ENCODE assay signal across 25 cellular contexts in genomic region chr12:38883629-38884134, GRCh38.
"Had no signal": no experiment of that assay in that cellular context is flagged by ENCODE, and none has a peak within 500 bp of the region (broad histone marks: within the 10 kb centered on the region; RNA-seq: fewer than 3 reads in every experiment).

No MANE protein-coding gene starts in this region.

- H3K27me3 ChIP-seq: ascending aorta, body of pancreas, MG63, Peyer's patch had no signal

- H3K27ac Mint-ChIP-seq: activated B cell treated with CpG ODN at 0.5 μM for 24 hours; activated CD4-positive, alpha-beta T cell treated with anti-CD3 and anti-CD28 coated beads, Interleukin-2, amount 10 ng/mL, durations not matched to agents 24 days and 14 days; activated naive CD4-positive, alpha-beta T cell treated with anti-CD3 and anti-CD28 coated beads, Interleukin-2, amount 50 U/mL, for 72 hours; activated naive CD8-positive, alpha-beta T cell treated with anti-CD3 and anti-CD28 coated beads, Interleukin-2, amount 50 U/mL, for 24 hours; T-helper 1 cell treated with Interleukin-12 subunit alpha and Interleukin-12 subunit beta and Interleukin-4 antibody, amounts not matched to agents 30 μg/mL and 1 μg/mL, for 36 hours had no signal

- H3K4me3 Mint-ChIP-seq: activated B cell treated with CpG ODN at 0.5 μM for 24 hours; activated CD4-positive, alpha-beta T cell treated with anti-CD3 and anti-CD28 coated beads, Interleukin-2, amount 10 ng/mL, durations not matched to agents 24 days and 14 days; activated naive CD8-positive, alpha-beta T cell treated with anti-CD3 and anti-CD28 coated beads, Interleukin-2, amount 50 U/mL, for 24 hours; activated T-cell treated with anti-CD3 and anti-CD28 coated beads, Interleukin-2, amount 50 U/mL, for 4 hours; T-helper 1 cell treated with Interleukin-12 subunit alpha and Interleukin-12 subunit beta and Interleukin-4 antibody, amounts not matched to agents 30 μg/mL and 1 μg/mL, for 36 hours had no signal

- FAIRE-seq: bronchial epithelial cell had no signal

- H3K27ac ChIP-seq: ascending aorta, body of pancreas, KMS-11, Peyer's patch, RWPE1 had no signal

- H3K4me2 ChIP-seq: KMS-11 had no signal

- ATAC-seq: activated naive CD4-positive, alpha-beta T cell treated with anti-CD3 and anti-CD28 coated beads, Interleukin-2, amount 50 U/mL, for 72 hours; activated naive CD8-positive, alpha-beta T cell treated with anti-CD3 and anti-CD28 coated beads, Interleukin-2, amount 50 U/mL, for 24 hours; activated T-cell treated with anti-CD3 and anti-CD28 coated beads, Interleukin-2, amount 50 U/mL, for 4 hours; body of pancreas had no signal

- H3K4me3 ChIP-seq: ascending aorta, body of pancreas, MG63, Peyer's patch had no signal

- H3K36me3 Mint-ChIP-seq: activated naive CD4-positive, alpha-beta T cell treated with anti-CD3 and anti-CD28 coated beads, Interleukin-2, amount 50 U/mL, for 72 hours had no signal

- DNase-seq: activated B cell treated with CpG ODN at 0.5 μM for 24 hours; activated CD4-positive, alpha-beta T cell treated with anti-CD3 and anti-CD28 coated beads for 1 hour; activated CD4-positive, alpha-beta T cell treated with anti-CD3 and anti-CD28 coated beads, Interleukin-2, amount 10 ng/mL, durations not matched to agents 24 days and 14 days; activated CD4-positive, alpha-beta T cell treated with anti-CD3 and anti-CD28 coated beads, Interleukin-2, amount 50 U/mL, for 48 hours; activated effector memory CD4-positive, alpha-beta T cell treated with anti-CD3 and anti-CD28 coated beads, Interleukin-2, amount 50 U/mL, for 16 hours; activated naive CD4-positive, alpha-beta T cell treated with Interleukin-2 at 50 U/mL for 16 hours; activated naive CD8-positive, alpha-beta T cell treated with anti-CD3 and anti-CD28 coated beads, Interleukin-2, amount 50 U/mL, for 24 hours; activated T-cell treated with anti-CD3 and anti-CD28 coated beads, Interleukin-2, amount 50 U/mL, for 4 hours; amniotic stem cell; body of pancreas; MG63; NCI-H1105; NCI-H1436 treated with DMSO at 0.1 percent for 48 hours; NCI-H187; NCI-H2081; NCI-H446; NCI-H524; Peyer's patch; SHP77 treated with DMSO at 0.1 percent for 48 hours had no signal

- H3K27me3 Mint-ChIP-seq: activated B cell treated with CpG ODN at 0.5 μM for 24 hours; activated CD4-positive, alpha-beta T cell treated with anti-CD3 and anti-CD28 coated beads, Interleukin-2, amount 10 ng/mL, durations not matched to agents 24 days and 14 days; activated naive CD8-positive, alpha-beta T cell treated with anti-CD3 and anti-CD28 coated beads, Interleukin-2, amount 50 U/mL, for 24 hours had no signal

- H3K4me1 ChIP-seq: ascending aorta, body of pancreas, Peyer's patch had no signal

- H3K9ac ChIP-seq: KMS-11 had no signal

- H3K36me3 ChIP-seq: ascending aorta, MG63, Peyer's patch had no signal

- H3K9me3 ChIP-seq: ascending aorta, body of pancreas, MG63, Peyer's patch had no signal

- H3K4me1 Mint-ChIP-seq: activated B cell treated with CpG ODN at 0.5 μM for 24 hours; activated CD4-positive, alpha-beta T cell treated with anti-CD3 and anti-CD28 coated beads, Interleukin-2, amount 10 ng/mL, durations not matched to agents 24 days and 14 days; activated naive CD8-positive, alpha-beta T cell treated with anti-CD3 and anti-CD28 coated beads, Interleukin-2, amount 50 U/mL, for 24 hours had no signal

- H3K9me3 Mint-ChIP-seq: activated B cell treated with CpG ODN at 0.5 μM for 24 hours; activated CD4-positive, alpha-beta T cell treated with anti-CD3 and anti-CD28 coated beads, Interleukin-2, amount 10 ng/mL, durations not matched to agents 24 days and 14 days; activated naive CD8-positive, alpha-beta T cell treated with anti-CD3 and anti-CD28 coated beads, Interleukin-2, amount 50 U/mL, for 24 hours; activated T-cell treated with anti-CD3 and anti-CD28 coated beads, Interleukin-2, amount 50 U/mL, for 4 hours; T-helper 1 cell treated with Interleukin-12 subunit alpha and Interleukin-12 subunit beta and Interleukin-4 antibody, amounts not matched to agents 30 μg/mL and 1 μg/mL, for 36 hours had no signal
